In the genomic region with DNA sequence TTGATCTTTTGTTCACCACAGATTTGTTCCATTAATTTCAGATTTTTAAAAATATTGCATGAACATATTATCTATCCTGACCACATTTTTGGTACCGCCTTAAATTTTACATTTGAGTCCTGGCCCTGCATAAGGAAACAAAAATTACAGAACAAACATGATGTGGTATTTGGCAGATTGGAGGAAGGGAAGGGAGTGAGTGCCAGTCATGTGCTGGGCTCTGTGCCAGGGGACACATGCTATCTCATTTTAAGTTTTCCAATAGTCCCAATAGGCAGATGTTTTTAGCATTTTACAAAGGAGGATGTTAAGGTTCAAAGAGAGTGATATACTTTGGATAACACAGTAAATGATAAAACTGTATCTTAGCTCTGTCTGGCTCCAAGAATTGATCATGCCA, we compare ENCODE assay signal across 1 cellular context.
TF ChIP-seq lines count a peak whose summit lies in the region.

No MANE protein-coding gene starts in this region.

TF ChIP-seq in endothelial cell of umbilical vein, 7 proteins besides CTCF, POLR2A, EP300 and RAD21 (continued from another document):
- TF ChIP-seq, protein P1, sequence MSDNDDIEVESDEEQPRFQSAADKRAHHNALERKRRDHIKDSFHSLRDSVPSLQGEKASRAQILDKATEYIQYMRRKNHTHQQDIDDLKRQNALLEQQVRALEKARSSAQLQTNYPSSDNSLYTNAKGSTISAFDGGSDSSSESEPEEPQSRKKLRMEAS (IDR thresholded peaks at IDR 0.05; ENCODE audit: insufficient read depth, insufficient read length), result no peak
- TF ChIP-seq JUN (IDR thresholded peaks at IDR 0.05; ENCODE audit: borderline replicate concordance, insufficient read depth, insufficient read length, low read depth) (no peak), FOS (IDR thresholded peaks at IDR 0.05; ENCODE audit: borderline replicate concordance, insufficient read depth, low read length) (no peak), GATA2 (IDR thresholded peaks at IDR 0.05; ENCODE audit: insufficient read depth, insufficient read length, low read depth, low read length) (no peak), POLR2AphosphoS5 (IDR thresholded peaks at IDR 0.05; ENCODE audit: insufficient read depth, low read depth, low read length) (no peak)
